1 cellular context compared by ENCODE assay signal in genomic region chr3:111846717-111847116, GRCh38.
TF ChIP-seq lines count a peak whose summit lies in the region.

No MANE protein-coding gene starts in this region.

TF ChIP-seq in HepG2, 621 proteins besides CTCF, POLR2A, EP300 and RAD21:
- TF ChIP-seq SAFB2 (CRISPR knock-in tag; IDR thresholded peaks at IDR 0.05; ENCODE audit: borderline replicate concordance, low read depth) (no peak), RBAK (CRISPR knock-in tag; IDR thresholded peaks at IDR 0.05) (no peak), ZNF235 (CRISPR knock-in tag; IDR thresholded peaks at IDR 0.05; ENCODE audit: borderline replicate concordance) (no peak), ZNF574 (CRISPR knock-in tag; IDR thresholded peaks at IDR 0.05) (no peak), ZNF75D (CRISPR knock-in tag; IDR thresholded peaks at IDR 0.05; ENCODE audit: borderline replicate concordance) (no peak), WIZ (CRISPR knock-in tag; IDR thresholded peaks at IDR 0.05) (no peak), GPN1 (CRISPR knock-in tag; IDR thresholded peaks at IDR 0.05; ENCODE audit: borderline replicate concordance) (no peak), MXI1 (IDR thresholded peaks at IDR 0.05; ENCODE audit: borderline replicate concordance, low read depth, low read length) (no peak), KMT2A (CRISPR knock-in tag; IDR thresholded peaks at IDR 0.05) (no peak), ZNF407 (CRISPR knock-in tag; IDR thresholded peaks at IDR 0.05; ENCODE audit: not compliant biosample characterization) (no peak), ZNF576 (CRISPR knock-in tag; IDR thresholded peaks at IDR 0.05) (no peak), SRY (CRISPR knock-in tag; IDR thresholded peaks at IDR 0.05) (no peak), SCMH1 (CRISPR knock-in tag; IDR thresholded peaks at IDR 0.05; ENCODE audit: borderline replicate concordance) (no peak), ZBTB43 (CRISPR knock-in tag; conservative IDR thresholded peaks at IDR 0.05) (no peak), KAT7 (CRISPR knock-in tag; IDR thresholded peaks at IDR 0.05; ENCODE audit: borderline replicate concordance) (no peak), HNRNPH1 (optimal IDR thresholded peaks at IDR 0.05; ENCODE audit: low read depth, low read length) (no peak), HNF4G (IDR thresholded peaks at IDR 0.05; ENCODE audit: borderline replicate concordance, low read depth, low read length) (no peak), HNF4G (CRISPR knock-in tag; IDR thresholded peaks at IDR 0.05; ENCODE audit: borderline replicate concordance, low read depth) (no peak)
